34 cellular contexts compared by ENCODE assay signal in the genomic region with DNA sequence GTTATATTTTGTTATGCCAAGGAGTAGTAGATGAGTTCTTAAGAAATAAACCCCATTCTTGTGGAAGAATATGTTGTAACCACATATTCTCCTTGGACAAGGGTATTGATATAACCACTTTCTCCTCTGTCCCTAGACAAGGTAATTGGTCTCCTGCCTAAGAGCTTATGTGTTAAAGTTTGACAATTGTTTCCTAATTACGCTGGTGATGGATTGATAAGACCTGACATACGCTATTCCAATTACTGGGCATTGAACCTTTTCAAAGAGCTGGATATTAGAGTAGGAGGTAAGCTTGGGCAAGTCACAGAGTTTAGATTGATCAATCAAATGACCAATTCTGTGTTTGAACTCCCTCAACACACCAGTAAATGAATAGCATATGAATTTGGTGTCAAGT.
"Had no signal": no experiment of that assay in that cellular context is flagged by ENCODE, and none has a peak within 500 bp of the region (broad histone marks: within the 10 kb centered on the region; RNA-seq: fewer than 3 reads in every experiment).

No MANE protein-coding gene starts in this region.

- H3K4me1 Mint-ChIP-seq: activated B cell treated with CpG ODN at 0.5 μM for 24 hours; activated CD4-positive, alpha-beta T cell treated with anti-CD3 and anti-CD28 coated beads, Interleukin-2, amount 10 ng/mL, durations not matched to agents 24 days and 14 days; activated naive CD8-positive, alpha-beta T cell treated with anti-CD3 and anti-CD28 coated beads for 36 hours; activated T-helper 17 cell treated with anti-CD3 and anti-CD28 coated beads, Interleukin-2, amount 50 U/mL, for 72 hours; brain had no signal

- H3K36me3 ChIP-seq: ascending aorta had no signal

- H3K4me3 ChIP-seq: ascending aorta had no signal

- H3K36me3 Mint-ChIP-seq: activated CD4-positive, alpha-beta memory T cell treated with anti-CD3 and anti-CD28 coated beads for 36 hours; activated naive CD4-positive, alpha-beta T cell treated with anti-CD3 and anti-CD28 coated beads, Interleukin-2, amount 50 U/mL, for 72 hours; activated naive CD8-positive, alpha-beta T cell treated with anti-CD3 and anti-CD28 coated beads for 36 hours; brain had no signal

- H3K27me3 Mint-ChIP-seq: activated B cell treated with CpG ODN at 0.5 μM for 24 hours had no signal

- H3K4me1 ChIP-seq: ascending aorta had no signal

- H3K9me3 ChIP-seq: ascending aorta had no signal

- H3K27ac Mint-ChIP-seq: activated B cell treated with CpG ODN at 0.5 μM for 24 hours; activated CD4-positive, alpha-beta memory T cell treated with anti-CD3 and anti-CD28 coated beads for 36 hours; activated CD4-positive, alpha-beta T cell treated with anti-CD3 and anti-CD28 coated beads, Interleukin-2, amount 10 ng/mL, durations not matched to agents 24 days and 14 days; activated CD8-positive, alpha-beta T cell treated with anti-CD3 and anti-CD28 coated beads for 36 hours; activated naive CD4-positive, alpha-beta T cell treated with anti-CD3 and anti-CD28 coated beads for 36 hours; activated naive CD4-positive, alpha-beta T cell treated with anti-CD3 and anti-CD28 coated beads, Interleukin-2, amount 50 U/mL, for 72 hours; activated naive CD8-positive, alpha-beta T cell treated with anti-CD3 and anti-CD28 coated beads for 36 hours; activated T-cell treated with anti-CD3 and anti-CD28 coated beads, Interleukin-2, amount 50 U/mL, for 72 hours; activated T-helper 1 cell treated with anti-CD3 and anti-CD28 coated beads, Interleukin-12 subunit alpha, Interleukin-12 subunit beta, Interleukin-2, Interleukin-4 antibody, amounts not matched to agents 30 ng/mL and 10 ng/mL and 1 ng/mL, durations not matched to agents 14 hours and 24 hours and 36 hours; activated T-helper 17 cell treated with anti-CD3 and anti-CD28 coated beads, Interleukin-2, amount 50 U/mL, for 72 hours; brain; T-helper 1 cell treated with Interleukin-12 subunit alpha and Interleukin-12 subunit beta and Interleukin-4 antibody, amounts not matched to agents 30 μg/mL and 1 μg/mL, for 36 hours; T-helper 2 cell treated with Interferon-gamma antibody and Interleukin-4, amounts not matched to agents 5 μg/mL and 100 μg/mL, for 36 hours had no signal

- ATAC-seq: activated CD8-positive, alpha-beta T cell treated with anti-CD3 and anti-CD28 coated beads for 36 hours; activated naive CD4-positive, alpha-beta T cell treated with anti-CD3 and anti-CD28 coated beads, Interleukin-2, amount 50 U/mL, for 72 hours; activated T-cell treated with anti-CD3 and anti-CD28 coated beads, Interleukin-2, amount 50 U/mL, for 4 hours; activated T-cell treated with anti-CD3 and anti-CD28 coated beads, Interleukin-2, amount 50 U/mL, for 72 hours; activated T-helper 17 cell treated with anti-CD3 and anti-CD28 coated beads, Interleukin-2, amount 50 U/mL, for 72 hours had no signal

- H3K9me3 Mint-ChIP-seq: activated B cell treated with CpG ODN at 0.5 μM for 24 hours; activated CD4-positive, alpha-beta memory T cell treated with anti-CD3 and anti-CD28 coated beads for 36 hours; activated CD4-positive, alpha-beta T cell treated with anti-CD3 and anti-CD28 coated beads, Interleukin-2, amount 10 ng/mL, durations not matched to agents 24 days and 14 days; activated CD8-positive, alpha-beta T cell treated with anti-CD3 and anti-CD28 coated beads for 36 hours; activated naive CD4-positive, alpha-beta T cell treated with anti-CD3 and anti-CD28 coated beads for 36 hours; activated naive CD4-positive, alpha-beta T cell treated with anti-CD3 and anti-CD28 coated beads, Interleukin-2, amount 50 U/mL, for 72 hours; activated naive CD8-positive, alpha-beta T cell treated with anti-CD3 and anti-CD28 coated beads for 36 hours; activated T-cell treated with anti-CD3 and anti-CD28 coated beads, Interleukin-2, amount 50 U/mL, for 4 hours; activated T-cell treated with anti-CD3 and anti-CD28 coated beads, Interleukin-2, amount 50 U/mL, for 72 hours; activated T-helper 1 cell treated with anti-CD3 and anti-CD28 coated beads, Interleukin-12 subunit alpha, Interleukin-12 subunit beta, Interleukin-2, Interleukin-4 antibody, amounts not matched to agents 30 ng/mL and 10 ng/mL and 1 ng/mL, durations not matched to agents 14 hours and 24 hours and 36 hours; activated T-helper 17 cell treated with anti-CD3 and anti-CD28 coated beads, Interleukin-2, amount 50 U/mL, for 72 hours; brain; T-helper 1 cell treated with Interleukin-12 subunit alpha and Interleukin-12 subunit beta and Interleukin-4 antibody, amounts not matched to agents 30 μg/mL and 1 μg/mL, for 36 hours; T-helper 2 cell treated with Interferon-gamma antibody and Interleukin-4, amounts not matched to agents 5 μg/mL and 100 μg/mL, for 36 hours had no signal

- H3K4me3 Mint-ChIP-seq: activated B cell treated with CpG ODN at 0.5 μM for 24 hours; activated CD4-positive, alpha-beta memory T cell treated with anti-CD3 and anti-CD28 coated beads for 36 hours; activated CD4-positive, alpha-beta T cell treated with anti-CD3 and anti-CD28 coated beads, Interleukin-2, amount 10 ng/mL, durations not matched to agents 24 days and 14 days; activated CD8-positive, alpha-beta T cell treated with anti-CD3 and anti-CD28 coated beads for 36 hours; activated naive CD4-positive, alpha-beta T cell treated with anti-CD3 and anti-CD28 coated beads for 36 hours; activated naive CD8-positive, alpha-beta T cell treated with anti-CD3 and anti-CD28 coated beads for 36 hours; activated T-cell treated with anti-CD3 and anti-CD28 coated beads, Interleukin-2, amount 50 U/mL, for 4 hours; activated T-cell treated with anti-CD3 and anti-CD28 coated beads, Interleukin-2, amount 50 U/mL, for 72 hours; activated T-helper 1 cell treated with anti-CD3 and anti-CD28 coated beads, Interleukin-12 subunit alpha, Interleukin-12 subunit beta, Interleukin-2, Interleukin-4 antibody, amounts not matched to agents 30 ng/mL and 10 ng/mL and 1 ng/mL, durations not matched to agents 14 hours and 24 hours and 36 hours; activated T-helper 17 cell treated with anti-CD3 and anti-CD28 coated beads, Interleukin-2, amount 50 U/mL, for 72 hours; brain; T-helper 1 cell treated with Interleukin-12 subunit alpha and Interleukin-12 subunit beta and Interleukin-4 antibody, amounts not matched to agents 30 μg/mL and 1 μg/mL, for 36 hours; T-helper 2 cell treated with Interferon-gamma antibody and Interleukin-4, amounts not matched to agents 5 μg/mL and 100 μg/mL, for 36 hours had no signal

- DNase-seq: activated B cell treated with CpG ODN at 0.5 μM for 24 hours; activated CD4-positive, alpha-beta memory T cell treated with anti-CD3 and anti-CD28 coated beads for 36 hours; activated CD4-positive, alpha-beta T cell treated with anti-CD3 and anti-CD28 coated beads for 4 hours; activated CD4-positive, alpha-beta T cell treated with anti-CD3 and anti-CD28 coated beads, Interleukin-2, amount 10 ng/mL, durations not matched to agents 24 days and 14 days; activated CD4-positive, alpha-beta T cell treated with anti-CD3 and anti-CD28 coated beads, Interleukin-2, amount 50 U/mL, for 1 hour; activated CD4-positive, alpha-beta T cell treated with anti-CD3 and anti-CD28 coated beads, Interleukin-2, amount 50 U/mL, for 4 hours; activated CD4-positive, CD25-positive, alpha-beta regulatory T cell treated with anti-CD3 and anti-CD28 coated beads, Interleukin-2, amount 50 U/mL, for 72 hours; activated CD8-positive, alpha-beta memory T cell treated with anti-CD3 and anti-CD28 coated beads, Interleukin-2, amount 50 U/mL, for 4 hours; activated CD8-positive, alpha-beta T cell treated with anti-CD3 and anti-CD28 coated beads for 36 hours; activated effector memory CD4-positive, alpha-beta T cell treated with anti-CD3 and anti-CD28 coated beads, Interleukin-2, amount 50 U/mL, for 16 hours; activated gamma-delta T cell treated with Interleukin-2 at 50 U/mL for 16 hours; activated naive CD4-positive, alpha-beta T cell; activated naive CD4-positive, alpha-beta T cell treated with anti-CD3 and anti-CD28 coated beads for 36 hours; activated naive CD4-positive, alpha-beta T cell treated with anti-CD3 and anti-CD28 coated beads, Interleukin-2, amount 50 U/mL, for 16 hours; activated naive CD8-positive, alpha-beta T cell treated with anti-CD3 and anti-CD28 coated beads for 36 hours; activated T-cell treated with anti-CD3 and anti-CD28 coated beads for 4 hours; activated T-cell treated with anti-CD3 and anti-CD28 coated beads, Interleukin-2, amount 50 U/mL, for 1 hour; activated T-cell treated with anti-CD3 and anti-CD28 coated beads, Interleukin-2, amount 50 U/mL, for 4 hours; activated T-cell treated with anti-CD3 and anti-CD28 coated beads, Interleukin-2, amount 50 U/mL, for 72 hours; amygdala; anterior cingulate cortex; central memory CD4-positive, alpha-beta T cell; cerebellar nuclear complex; SW 1271; T-helper 1 cell; T-helper 2 cell; T-helper 9 cell had no signal

- H3K27me3 ChIP-seq: ascending aorta had no signal
